Comparison of ENCODE assay signal across 31 cellular contexts in the genomic region with DNA sequence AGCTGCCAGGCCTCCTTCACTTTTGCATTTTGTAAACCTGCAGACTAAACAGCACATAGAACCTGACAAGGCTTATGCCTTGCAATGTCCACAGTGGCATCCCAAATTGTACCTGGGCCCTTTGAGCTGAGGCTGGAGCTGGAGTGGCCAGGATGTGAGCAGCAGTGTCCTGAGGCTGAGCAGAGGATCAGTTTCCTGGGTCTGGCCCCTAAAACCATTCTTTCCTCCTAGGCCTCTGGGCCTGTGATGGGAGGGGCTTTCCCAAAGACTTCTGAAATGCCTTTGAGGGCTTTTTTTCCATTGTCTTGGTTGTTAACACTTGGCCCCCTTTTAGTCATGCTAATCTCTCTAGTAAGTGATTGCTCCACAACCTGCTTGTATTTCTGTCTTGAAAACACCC. TPM values are rescaled to one million over a fixed set of nuclear protein-coding genes. Genes with fewer than 3 reads are reported as not detected.
"Had no signal": no experiment of that assay in that cellular context is flagged by ENCODE, and none has a peak within 500 bp of the region (broad histone marks: within the 10 kb centered on the region; RNA-seq: fewer than 3 reads in every experiment).

No MANE protein-coding gene starts in this region.

- H3K4me1 ChIP-seq: SJCRH30 had no signal

- H3K27me3 ChIP-seq: brain microvascular endothelial cell, MG63, SJCRH30 had no signal

- H3K36me3 ChIP-seq: brain microvascular endothelial cell, MG63, SJCRH30 had no signal

- FAIRE-seq: TTC549 had no signal

- DNase-seq: activated CD4-positive, alpha-beta T cell treated with anti-CD3 and anti-CD28 coated beads, Interleukin-2, amount 10 ng/mL, durations not matched to agents 24 days and 14 days; activated CD4-positive, alpha-beta T cell treated with anti-CD3 and anti-CD28 coated beads, Interleukin-2, amount 50 U/mL, for 4 hours; activated CD8-positive, alpha-beta memory T cell treated with anti-CD3 and anti-CD28 coated beads, Interleukin-2, amount 50 U/mL, for 4 hours; activated gamma-delta T cell treated with Interleukin-2 at 50 U/mL for 16 hours; activated naive CD4-positive, alpha-beta T cell treated with anti-CD3 and anti-CD28 coated beads for 36 hours; activated T-cell treated with anti-CD3 and anti-CD28 coated beads for 4 hours; activated T-cell treated with anti-CD3 and anti-CD28 coated beads, Interleukin-2, amount 50 U/mL, for 4 hours; amniotic stem cell; aorta; brain microvascular endothelial cell; central memory CD4-positive, alpha-beta T cell; Kasumi-1; MG63; NCI-H1048; NCI-H1105 treated with DMSO at 0.1 percent for 48 hours; NCI-H1436; NCI-H1694; NCI-H1930; NCI-H2081 treated with DMSO at 0.1 percent for 48 hours; NCI-H345; NCI-H510A; NCI-H526; NCI-H748 treated with DMSO at 0.1 percent for 48 hours; NK-92 treated with Interleukin-12 subunit alpha and Interleukin-12 subunit beta, amount 100 ng/mL, for 24 hours; SHP77; T1000 had no signal

- H3K4me1 Mint-ChIP-seq: activated CD4-positive, alpha-beta T cell treated with anti-CD3 and anti-CD28 coated beads, Interleukin-2, amount 10 ng/mL, durations not matched to agents 24 days and 14 days had no signal

- H3K27ac Mint-ChIP-seq: activated CD4-positive, alpha-beta T cell treated with anti-CD3 and anti-CD28 coated beads, Interleukin-2, amount 10 ng/mL, durations not matched to agents 24 days and 14 days; activated naive CD4-positive, alpha-beta T cell treated with anti-CD3 and anti-CD28 coated beads for 36 hours; activated naive CD4-positive, alpha-beta T cell treated with anti-CD3 and anti-CD28 coated beads, Interleukin-2, amount 50 U/mL, for 72 hours; activated T-helper 1 cell treated with anti-CD3 and anti-CD28 coated beads, Interleukin-12 subunit alpha, Interleukin-12 subunit beta, Interleukin-2, Interleukin-4 antibody, amounts not matched to agents 30 ng/mL and 10 ng/mL and 1 ng/mL, durations not matched to agents 14 hours and 24 hours and 36 hours had no signal

- H3K27me3 Mint-ChIP-seq: activated CD4-positive, alpha-beta T cell treated with anti-CD3 and anti-CD28 coated beads, Interleukin-2, amount 10 ng/mL, durations not matched to agents 24 days and 14 days had no signal

- H3K4me3 Mint-ChIP-seq: activated CD4-positive, alpha-beta T cell treated with anti-CD3 and anti-CD28 coated beads, Interleukin-2, amount 10 ng/mL, durations not matched to agents 24 days and 14 days; activated naive CD4-positive, alpha-beta T cell treated with anti-CD3 and anti-CD28 coated beads for 36 hours; activated T-cell treated with anti-CD3 and anti-CD28 coated beads, Interleukin-2, amount 50 U/mL, for 4 hours; activated T-helper 1 cell treated with anti-CD3 and anti-CD28 coated beads, Interleukin-12 subunit alpha, Interleukin-12 subunit beta, Interleukin-2, Interleukin-4 antibody, amounts not matched to agents 30 ng/mL and 10 ng/mL and 1 ng/mL, durations not matched to agents 14 hours and 24 hours and 36 hours had no signal

- H3K27ac ChIP-seq: brain microvascular endothelial cell, SJCRH30, SK-N-MC had no signal

- ATAC-seq: activated naive CD4-positive, alpha-beta T cell treated with anti-CD3 and anti-CD28 coated beads, Interleukin-2, amount 50 U/mL, for 72 hours; activated T-cell treated with anti-CD3 and anti-CD28 coated beads, Interleukin-2, amount 50 U/mL, for 4 hours had no signal

- H3K4me3 ChIP-seq: MG63, SJCRH30, SK-N-MC had no signal

RNA-seq across cellular contexts. Expression of a gene that starts 32.8 kb away (rescaled TPM):
- polyA plus RNA-seq: aorta had no signal
